ENCODE assay signal across 14 cellular contexts in the genomic region with DNA sequence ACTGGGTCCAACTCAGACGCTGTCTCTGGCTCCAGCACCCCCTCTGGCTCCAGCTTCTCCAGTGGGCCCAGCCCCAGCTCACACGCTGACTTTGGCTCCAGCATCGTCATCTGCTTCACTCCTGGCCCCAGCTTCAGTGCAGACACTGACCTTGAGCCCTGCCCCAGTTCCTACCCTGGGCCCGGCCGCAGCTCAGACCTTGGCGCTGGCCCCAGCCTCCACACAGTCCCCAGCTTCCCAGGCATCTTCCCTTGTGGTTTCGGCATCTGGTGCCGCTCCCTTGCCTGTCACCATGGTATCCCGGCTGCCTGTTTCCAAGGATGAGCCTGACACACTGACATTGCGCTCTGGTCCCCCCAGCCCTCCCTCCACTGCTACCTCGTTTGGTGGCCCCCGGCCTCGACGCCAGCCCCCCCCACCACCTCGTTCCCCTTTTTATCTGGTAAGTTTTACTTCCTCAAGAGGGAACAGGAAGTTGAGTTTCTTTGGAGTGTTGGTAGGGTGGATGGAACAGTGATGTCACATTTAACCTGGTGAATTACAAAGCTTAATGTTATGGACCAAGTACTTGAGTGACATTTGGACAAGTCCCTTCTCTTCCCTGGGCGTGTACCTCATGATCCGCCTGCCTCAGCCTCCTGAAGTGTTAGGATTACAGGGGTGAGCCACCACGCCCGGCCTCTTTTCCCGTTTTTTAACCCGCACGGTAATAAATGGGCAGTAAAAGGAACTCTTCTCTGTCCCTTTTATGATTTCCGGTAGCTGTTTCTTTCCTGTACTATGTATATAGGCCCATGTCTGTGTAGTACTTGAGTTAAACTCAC. TPM values are rescaled to one million over a fixed set of nuclear protein-coding genes. Genes with fewer than 3 reads are reported as not detected.
DNase-seq lines count a peak whose midpoint lies in the region; ATAC-seq, FAIRE-seq and TF ChIP-seq lines count a peak whose summit lies in the region.
"Had no signal": no experiment of that assay in that cellular context is flagged by ENCODE, and none has a peak within 500 bp of the region (broad histone marks: within the 10 kb centered on the region; RNA-seq: fewer than 3 reads in every experiment).

No MANE protein-coding gene starts in this region.

- 73% methylated on average over 23 of the region's 23 CpGs for WGBS in heart right ventricle, 2 donors
- 70 to 73% (median 71%) methylated on average over 23 of the region's 23 CpGs for WGBS in psoas muscle, 3 donors

- H3K9me3 ChIP-seq in heart right ventricle (no peaks in the 10 kb centered on the region), psoas muscle (no peaks in the 10 kb centered on the region)
- H3K9me3 ChIP-seq: ascending aorta, SJSA1 had no signal

- peaks cover 7 to 100% (median 58%) of the 10 kb centered on the region in 9 donors for H3K36me3 ChIP-seq in heart right ventricle
- peaks cover 10 to 98% of the 10 kb centered on the region in 2 donors for H3K36me3 ChIP-seq in psoas muscle (ENCODE audit: insufficient read depth in 1 of 2, low read depth in 1 of 2)

- H3K27me3 ChIP-seq in heart right ventricle (no peaks in the 10 kb centered on the region), psoas muscle (ENCODE audit: insufficient read depth in 3 of 3, low read length in 2 of 3) (no peaks in the 10 kb centered on the region)
- H3K27me3 ChIP-seq: ascending aorta, SJSA1 had no signal

- POLR2A ChIA-PET in RWPE1 (lab: Yijun Ruan, JAX; ENCODE audit: low non-redundant PET): interaction anchor here (0.5 kb wide), 1 partner anchor 18 kb away, joined by 7 read pairs; no protein-coding TSS in a partner anchor

- peaks cover 0 to 36% (median 6%) of the 10 kb centered on the region in 9 donors for H3K4me1 ChIP-seq in heart right ventricle
- H3K4me1 ChIP-seq in psoas muscle: no peaks in the 10 kb centered on the region
- H3K4me1 ChIP-seq: ascending aorta, SJSA1 had no signal

- H3K27ac ChIP-seq in RWPE1 (peak overlapping the region; percentile 19), heart right ventricle (peak overlapping the region in 7 of 10 donors; percentile 14 to 79 (median 34)), psoas muscle (peak overlapping the region; percentile 23)
- H3K27ac ChIP-seq: SJSA1 had no signal

- peak; percentile 61 to 80 (median 74) for ATAC-seq in heart right ventricle
- ATAC-seq in psoas muscle: peak in 3 of 4 donors; percentile 24 to 36 (median 31)
- ATAC-seq: activated CD8-positive, alpha-beta T cell treated with anti-CD3 and anti-CD28 coated beads for 36 hours had no signal

- CTCF ChIA-PET in RWPE1 (lab: Yijun Ruan, JAX): no interaction called here

- FAIRE-seq in GM19239 (lab: Jason Lieb, UNC): peak; percentile 44
- FAIRE-seq: GM18507 had no signal

- H3K4me3 ChIP-seq in heart right ventricle: no peak overlapping the region
- H3K4me3 ChIP-seq in psoas muscle: no peak overlapping the region
- H3K4me3 ChIP-seq: ascending aorta, SJSA1 had no signal

- DNase-seq in GM19239 (ENCODE audit: insufficient read length, low spot score): no peak
- DNase-seq in RWPE1 (ENCODE audit: low spot score): no peak
- peak; percentile 41 to 43 for DNase-seq in heart right ventricle
- DNase-seq in psoas muscle: no peak
- no peak for DNase-seq in T-helper 2 cell
- no peak for DNase-seq in NCI-H1092 treated with DMSO at 0.1 percent for 48 hours (lab: John Stamatoyannopoulos, UW)
- DNase-seq in DMS53 (lab: John Stamatoyannopoulos, UW): no peak
- no peak for DNase-seq in SW 1271 (lab: John Stamatoyannopoulos, UW)
- DNase-seq: activated CD8-positive, alpha-beta T cell treated with anti-CD3 and anti-CD28 coated beads for 36 hours; DMS79; retina had no signal

- no peak for TF ChIP-seq CTCF in RWPE1 (conservative IDR thresholded peaks at IDR 0.05; ENCODE audit: low read depth)
- no peak for TF ChIP-seq CTCF in heart right ventricle (IDR thresholded peaks at IDR 0.05)
- TF ChIP-seq CTCF in psoas muscle (IDR thresholded peaks at IDR 0.05): no peak

- intact Hi-C loops in heart right ventricle (cut with DNase I) (no loop called here), psoas muscle (cut with DNase I) (loop anchor here in 1 of 2 donors (2.0 kb wide), 1 partner anchor 14 kb away; no protein-coding TSS in a partner anchor)

RNA-seq across cellular contexts. Expression of a gene that starts 23.4 kb away (rescaled TPM):
- total RNA-seq in heart right ventricle: 10 to 100 TPM; 12.1 to 21.3 (median 15.0) TPM
- polyA plus RNA-seq in heart right ventricle: 10 to 100 TPM; 29.1 to 40.7 TPM
- total RNA-seq in psoas muscle: 10 to 100 TPM; 10.1 to 13.5 (median 12.9) TPM
- 10 to 100 TPM; 13.2 to 21.3 (median 13.8) TPM for polyA plus RNA-seq in psoas muscle

RNA-seq across cellular contexts. Expression of a gene that starts 25.9 kb away (rescaled TPM):
- total RNA-seq in heart right ventricle (10 to 100 TPM; 40.1 to 60.6 (median 46.7) TPM), psoas muscle (10 to 100 TPM; 37.8 to 50.1 (median 45.2) TPM)
- polyA plus RNA-seq in heart right ventricle (10 to 100 TPM in 1 of 2 donors, 1 to 10 TPM in 1; 2.6 to 26.3 TPM), psoas muscle (10 to 100 TPM in 1 of 3 donors, 1 to 10 TPM in 2; 4.4 to 32.7 (median 4.5) TPM)

RNA-seq across cellular contexts. Expression of a gene that starts 37.0 kb away (rescaled TPM):
- 1 to 10 TPM in 5 of 10 donors, under 1 TPM in 5; 0.44 to 2.2 (median 0.90) TPM for total RNA-seq in heart right ventricle
- 1 to 10 TPM; 1.9 to 2.3 TPM for polyA plus RNA-seq in heart right ventricle
- 1 to 10 TPM in 1 of 4 donors, under 1 TPM in 3; 0.52 to 2.4 (median 0.78) TPM for total RNA-seq in psoas muscle
- 1 to 10 TPM in 1 of 3 donors, under 1 TPM in 2; 0.48 to 3.0 (median 0.63) TPM for polyA plus RNA-seq in psoas muscle
- total RNA-seq: ascending aorta had no signal

RNA-seq across cellular contexts. Expression of a gene that starts 37.3 kb away (rescaled TPM):
- total RNA-seq in heart right ventricle (10 to 100 TPM; 33.0 to 69.9 (median 42.6) TPM), psoas muscle (10 to 100 TPM; 26.8 to 49.1 (median 36.5) TPM)
- polyA plus RNA-seq in heart right ventricle (10 to 100 TPM; 40.2 to 50.2 TPM), psoas muscle (10 to 100 TPM; 29.1 to 42.2 (median 33.2) TPM)

Comparison
In these comparisons a context has a peak if more than half of its experiments do, and no peak if none do; other contexts are left out.
1. DNase-seq: peak in heart right ventricle (2 of 2); none in GM19239 (single experiment), RWPE1 (single experiment), psoas muscle (0 of 2), T-helper 2 cell (0 of 5), NCI-H1092 treated with DMSO at 0.1 percent for 48 hours (single experiment), DMS53 (single experiment) and SW 1271 (0 of 2).
2. Peak in every context shown above with its lines, with median percentiles within 50 percentile points of each other: H3K27ac ChIP-seq.